In genomic region chr6:125471703-125472102, GRCh38 we compare ENCODE assay signal across 14 cellular contexts.
"Had no signal": no experiment of that assay in that cellular context is flagged by ENCODE, and none has a peak within 500 bp of the region (broad histone marks: within the 10 kb centered on the region; RNA-seq: fewer than 3 reads in every experiment).

No MANE protein-coding gene starts in this region.

- H3K27me3 ChIP-seq: cardiac muscle cell, colonic mucosa, neutrophil, right atrium auricular region, thyroid gland had no signal

- ATAC-seq: naive thymus-derived CD8-positive, alpha-beta T cell; T-helper 17 cell had no signal

- H3K36me3 ChIP-seq: cardiac muscle cell, colonic mucosa, neutrophil, right atrium auricular region, thyroid gland had no signal

- DNase-seq: activated CD4-positive, alpha-beta T cell treated with anti-CD3 and anti-CD28 coated beads, Interleukin-2, amount 50 U/mL, for 1 hour; activated CD4-positive, CD25-positive, alpha-beta regulatory T cell; activated T-cell treated with anti-CD3 and anti-CD28 coated beads for 4 hours; aorta; colonic mucosa; effector CD4-positive, alpha-beta T cell; naive thymus-derived CD8-positive, alpha-beta T cell; T-helper 17 cell; thyroid gland had no signal

- H3K4me2 ChIP-seq: smooth muscle cell had no signal

- H3K27ac ChIP-seq: cardiac muscle cell, colonic mucosa, neutrophil, right atrium auricular region, thyroid gland had no signal

- H3K4me1 Mint-ChIP-seq: naive thymus-derived CD8-positive, alpha-beta T cell; T-helper 17 cell had no signal

- H3K4me3 ChIP-seq: cardiac muscle cell, colonic mucosa, right atrium auricular region, smooth muscle cell, thyroid gland had no signal

- H3K4me1 ChIP-seq: colonic mucosa, right atrium auricular region, thyroid gland had no signal

- H3K9me3 ChIP-seq: colonic mucosa, neutrophil, right atrium auricular region, thyroid gland had no signal

- H3K4me3 Mint-ChIP-seq: activated naive CD8-positive, alpha-beta T cell; naive thymus-derived CD8-positive, alpha-beta T cell; T-helper 17 cell had no signal

- H3K27ac Mint-ChIP-seq: activated naive CD8-positive, alpha-beta T cell; naive thymus-derived CD8-positive, alpha-beta T cell; T-helper 17 cell had no signal

- H3K36me3 Mint-ChIP-seq: activated naive CD8-positive, alpha-beta T cell had no signal
